Comparison of ENCODE assay signal across 1 cellular context in genomic region chr10:30028006-30028441, GRCh38.
TF ChIP-seq lines count a peak whose summit lies in the region.

No MANE protein-coding gene starts in this region.

TF ChIP-seq in H1, 55 proteins besides CTCF, POLR2A, EP300 and RAD21 (continued from another document):
- TF ChIP-seq CBX8 (IDR thresholded peaks at IDR 0.05; ENCODE audit: borderline replicate concordance, low read depth, low read length), result no peak
- no peak for TF ChIP-seq RFX5 (IDR thresholded peaks at IDR 0.05; ENCODE audit: borderline replicate concordance, low read depth, low read length)
